Comparison of ENCODE assay signal across 16 cellular contexts in the genomic region with DNA sequence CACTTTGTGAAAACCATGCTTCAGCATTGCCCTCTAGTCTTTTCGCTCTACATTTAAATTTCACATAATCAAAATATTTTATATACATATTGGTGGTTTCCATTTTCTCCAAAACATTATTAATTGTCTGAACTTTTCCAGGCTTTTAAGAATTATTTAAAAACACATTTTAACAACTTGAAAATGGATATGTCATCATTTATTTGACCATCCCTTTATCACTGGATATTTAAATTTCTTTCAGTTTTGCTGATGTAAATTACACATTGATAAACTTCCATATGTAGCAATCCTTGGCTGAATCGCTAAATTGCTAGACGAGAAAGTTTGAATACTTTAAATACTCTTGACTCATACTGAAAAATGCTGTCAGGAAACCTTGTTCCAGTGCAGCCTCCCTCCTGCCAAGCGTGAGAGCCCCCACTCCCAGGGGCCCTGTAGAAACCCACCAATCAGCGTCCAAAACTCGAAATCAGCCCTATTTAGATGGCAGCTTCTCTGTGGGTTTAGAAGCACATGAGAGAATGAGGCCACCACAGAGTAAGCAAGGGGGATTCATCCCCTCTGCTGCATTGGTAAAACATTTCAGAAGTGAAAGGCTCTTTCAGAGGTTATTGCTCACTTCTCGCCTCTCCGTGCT.
DNase-seq lines count a peak whose midpoint lies in the region; ATAC-seq and TF ChIP-seq lines count a peak whose summit lies in the region.
"Had no signal": no experiment of that assay in that cellular context is flagged by ENCODE, and none has a peak within 500 bp of the region (broad histone marks: within the 10 kb centered on the region; RNA-seq: fewer than 3 reads in every experiment).

No MANE protein-coding gene starts in this region.

- H3K9me2 ChIP-seq in Karpas-422 (replicated peaks; ENCODE audit: insufficient read depth, low read length), result no peaks in the 10 kb centered on the region

- H3K36me3 ChIP-seq in GM06990 (ENCODE audit: control insufficient read depth, insufficient read depth, low read length) (no peaks in the 10 kb centered on the region), sigmoid colon (peaks cover 0 to 10% (median 0%) of the 10 kb centered on the region in 4 donors), tibial nerve (peaks cover 0 to 31% (median 0%) of the 10 kb centered on the region in 3 donors), Karpas-422 (ENCODE audit: insufficient read depth, low read length) (no peaks in the 10 kb centered on the region), MG63 (no peaks in the 10 kb centered on the region)
- H3K36me3 ChIP-seq: uterus had no signal

- H3K4me1 ChIP-seq in sigmoid colon (peaks cover 0 to 9% (median 2%) of the 10 kb centered on the region in 4 donors), tibial nerve (no peaks in the 10 kb centered on the region), Karpas-422 (ENCODE audit: low read length) (no peaks in the 10 kb centered on the region)
- H3K4me1 ChIP-seq: psoas muscle, uterus had no signal

- DNase-seq in GM06990 (ENCODE audit: extremely low read depth, insufficient read length) (peak; percentile 16), astrocyte of the spinal cord (ENCODE audit: low read depth, low spot score) (peak; percentile 64), sigmoid colon (peak; percentile 13), tibial nerve (ENCODE audit: low spot score in 2 of 2) (no peak), NCI-H226 (no peak), Karpas-422 (no peak), MG63 (no peak)
- DNase-seq: activated T-cell treated with anti-CD3 and anti-CD28 coated beads, Interleukin-2, amount 50 U/mL, for 1 hour; CD4-positive, CD25-positive, alpha-beta regulatory T cell; NCI-H2029; psoas muscle; stimulated activated CD4-positive, alpha-beta T cell treated with anti-CD3 and anti-CD28 coated beads, Interleukin-1b, Interleukin-23, amount 100 ng/mL, for 48 hours; stimulated activated CD8-positive, alpha-beta memory T cell treated with anti-CD3 and anti-CD28 coated beads, Interleukin-4, amount 100 ng/mL, for 48 hours; T-helper 2 cell; uterus had no signal

- no peaks in the 10 kb centered on the region for H3K79me2 ChIP-seq in Karpas-422 (ENCODE audit: low read length)

- TF ChIP-seq POLR2A in sigmoid colon (IDR thresholded peaks at IDR 0.05) (no peak), tibial nerve (IDR thresholded peaks at IDR 0.05) (no peak)

- no peak for TF ChIP-seq EP300 in sigmoid colon (IDR thresholded peaks at IDR 0.05)
- no peak for TF ChIP-seq EP300 in tibial nerve (IDR thresholded peaks at IDR 0.05)

- H3K9ac ChIP-seq in Karpas-422 (ENCODE audit: low read length), result no peak overlapping the region

- no peak for TF ChIP-seq CTCF in GM06990 (IDR thresholded peaks at IDR 0.05; ENCODE audit: insufficient read depth, low read length, poor library complexity, severe bottlenecking)
- no peak for TF ChIP-seq CTCF in astrocyte of the spinal cord (IDR thresholded peaks at IDR 0.05; ENCODE audit: low read depth, low read length)
- no peak for TF ChIP-seq CTCF in sigmoid colon (IDR thresholded peaks at IDR 0.05)
- TF ChIP-seq CTCF in tibial nerve (IDR thresholded peaks at IDR 0.05), result no peak

- H2AFZ ChIP-seq in Karpas-422 (ENCODE audit: low read length), result no peak overlapping the region

- WGBS in sigmoid colon, 2 donors, result 69 to 86% methylated on average over 8 of the region's 8 CpGs
- WGBS in tibial nerve, 2 donors, result 55 to 61% methylated on average over 8 of the region's 8 CpGs

- H3K4me3 ChIP-seq in GM06990 (replicated peaks; ENCODE audit: low read depth, low read length), result no peak overlapping the region; the same call in 1 of the 2 replicates
- H3K4me3 ChIP-seq in astrocyte of the spinal cord (ENCODE audit: low read depth, low read length), result no peak overlapping the region
- no peak overlapping the region for H3K4me3 ChIP-seq in sigmoid colon
- H3K4me3 ChIP-seq in tibial nerve, result no peak overlapping the region
- H3K4me3 ChIP-seq in Karpas-422 (ENCODE audit: low read length), result no peak overlapping the region
- H3K4me3 ChIP-seq in MG63, result no peak overlapping the region
- H3K4me3 ChIP-seq: psoas muscle, uterus had no signal

- in situ Hi-C loops in astrocyte of the spinal cord (cut with HindIII; ENCODE audit: low sequenced_read_pairs), result no loop called here

- intact Hi-C loops in sigmoid colon (cut with DNase I), result no loop called here

- H3K4me2 ChIP-seq in Karpas-422 (ENCODE audit: low read depth, low read length, poor library complexity, severe bottlenecking), result no peak overlapping the region

- H3K27ac ChIP-seq in sigmoid colon, result no peak overlapping the region
- no peak overlapping the region for H3K27ac ChIP-seq in tibial nerve
- H3K27ac ChIP-seq in Karpas-422 (ENCODE audit: low read length), result no peak overlapping the region
- H3K27ac ChIP-seq: psoas muscle, uterus had no signal

- no peaks in the 10 kb centered on the region for H4K20me1 ChIP-seq in Karpas-422 (ENCODE audit: insufficient read depth, low read depth, low read length)

- H3K27me3 ChIP-seq in GM06990 (replicated peaks; ENCODE audit: control insufficient read depth, insufficient read depth, low read length) (no peaks in the 10 kb centered on the region), sigmoid colon (no peaks in the 10 kb centered on the region), tibial nerve (no peaks in the 10 kb centered on the region), Karpas-422 (ENCODE audit: low read length) (no peaks in the 10 kb centered on the region), MG63 (no peaks in the 10 kb centered on the region)
- H3K27me3 ChIP-seq: uterus had no signal

- H3K9me3 ChIP-seq in sigmoid colon (no peaks in the 10 kb centered on the region), tibial nerve (no peaks in the 10 kb centered on the region), Karpas-422 (ENCODE audit: low read length) (peaks cover 3% of the 10 kb centered on the region; the same call in 1 of the 2 replicates), MG63 (no peaks in the 10 kb centered on the region)
- H3K9me3 ChIP-seq: psoas muscle, uterus had no signal

- ATAC-seq in HG02642 (IDR thresholded peaks at IDR 0.05; ENCODE audit: poor library complexity, unreplicated experiment), result peak; percentile 52
- ATAC-seq: psoas muscle had no signal

Comparison
In these comparisons a context has a peak if more than half of its experiments do, and no peak if none do; other contexts are left out.
1. DNase-seq: peak in GM06990 (single experiment), astrocyte of the spinal cord (single experiment) and sigmoid colon (single experiment); none in tibial nerve (0 of 2), NCI-H226 (single experiment), Karpas-422 (single experiment) and MG63 (single experiment).